ENCODE assay signal across 8 cellular contexts in genomic region chr20:63979221-63979548, GRCh38. TPM values are rescaled to one million over a fixed set of nuclear protein-coding genes. Genes with fewer than 3 reads are reported as not detected.
A peak's percentile ranks its signal among the peaks of the same experiment; 100 is the strongest.
DNase-seq lines count a peak whose midpoint lies in the region; ATAC-seq, FAIRE-seq and TF ChIP-seq lines count a peak whose summit lies in the region.

No MANE protein-coding gene starts in this region.

- peak overlapping the region; percentile 87 for H3K27ac Mint-ChIP-seq in activated naive CD4-positive, alpha-beta T cell treated with anti-CD3 and anti-CD28 coated beads for 36 hours
- peak overlapping the region; percentile 76 for H3K27ac Mint-ChIP-seq in type B pancreatic cell

- no peak for TF ChIP-seq POLR2A in body of pancreas (IDR thresholded peaks at IDR 0.05)

- no peak for TF ChIP-seq CTCF in body of pancreas (IDR thresholded peaks at IDR 0.05)
- TF ChIP-seq CTCF in lower lobe of right lung (IDR thresholded peaks at IDR 0.05) = no peak
- no peak for TF ChIP-seq CTCF in type B pancreatic cell (conservative IDR thresholded peaks at IDR 0.05)

- CTCF ChIA-PET in activated naive CD4-positive, alpha-beta T cell treated with anti-CD3 and anti-CD28 coated beads for 36 hours (lab: Charles Lee) = interaction anchor here (1.0 to 2.4 kb wide), 5 partner anchors 14 to 337 kb away, joined by 3 to 33 read pairs (median 4); no protein-coding TSS in a partner anchor

- H3K9me3 ChIP-seq in body of pancreas (no peaks in the 10 kb centered on the region), lower lobe of right lung (no peaks in the 10 kb centered on the region)

- WGBS in body of pancreas, 2 donors = 0% methylated on average over 43 of the region's 45 CpGs; no CpG with 5 or more reads in 1 of the 2 donors

- H3K27me3 Mint-ChIP-seq in activated naive CD4-positive, alpha-beta T cell treated with anti-CD3 and anti-CD28 coated beads for 36 hours (ENCODE audit: low read depth) = no peaks in the 10 kb centered on the region
- H3K27me3 Mint-ChIP-seq in type B pancreatic cell = peaks cover 14% of the 10 kb centered on the region

- H3K4me3 Mint-ChIP-seq in activated naive CD4-positive, alpha-beta T cell treated with anti-CD3 and anti-CD28 coated beads for 36 hours = peak overlapping the region; percentile 77
- H3K4me3 Mint-ChIP-seq in type B pancreatic cell = peak overlapping the region; percentile 81

- H3K9me3 Mint-ChIP-seq in activated naive CD4-positive, alpha-beta T cell treated with anti-CD3 and anti-CD28 coated beads for 36 hours = no peaks in the 10 kb centered on the region
- H3K9me3 Mint-ChIP-seq in type B pancreatic cell = no peaks in the 10 kb centered on the region

- intact Hi-C loops in activated naive CD4-positive, alpha-beta T cell treated with anti-CD3 and anti-CD28 coated beads for 36 hours (cut with micrococcal nuclease) = loop anchor here (2.0 kb wide), 2 partner anchors 76 to 442 kb away; partner anchors contain the start of gene PTK6
- intact Hi-C loops in body of pancreas (cut with DNase I) = no loop called here
- intact Hi-C loops in lower lobe of right lung (cut with DNase I) = no loop called here

- no peak for FAIRE-seq in GM19239 (lab: Jason Lieb, UNC)

- H3K36me3 ChIP-seq in body of pancreas (replicated peaks in 1 of 2; ENCODE audit: insufficient read depth in 1 of 2, low read depth in 2 of 2) (no peaks in the 10 kb centered on the region), lower lobe of right lung (peaks cover 16% of the 10 kb centered on the region)

- peaks cover 54% of the 10 kb centered on the region for H3K4me1 Mint-ChIP-seq in activated naive CD4-positive, alpha-beta T cell treated with anti-CD3 and anti-CD28 coated beads for 36 hours (ENCODE audit: low read depth)
- H3K4me1 Mint-ChIP-seq in type B pancreatic cell (ENCODE audit: unreplicated experiment) = peaks cover 22% of the 10 kb centered on the region

- H3K4me1 ChIP-seq in body of pancreas (peaks cover 42% of the 10 kb centered on the region), lower lobe of right lung (peaks cover 45% of the 10 kb centered on the region)

- peaks cover 26% of the 10 kb centered on the region for H3K36me3 Mint-ChIP-seq in activated naive CD4-positive, alpha-beta T cell treated with anti-CD3 and anti-CD28 coated beads for 36 hours (ENCODE audit: low read depth)
- no peaks in the 10 kb centered on the region for H3K36me3 Mint-ChIP-seq in type B pancreatic cell

- H3K27me3 ChIP-seq in body of pancreas = no peaks in the 10 kb centered on the region
- H3K27me3 ChIP-seq in lower lobe of right lung (ENCODE audit: low read depth) = no peaks in the 10 kb centered on the region

- no peak for ATAC-seq in body of pancreas
- ATAC-seq in lower lobe of right lung = no peak

- H3K27ac ChIP-seq in body of pancreas = peak overlapping the region; percentile 57 to 93 (median 84)
- H3K27ac ChIP-seq in lower lobe of right lung = peak overlapping the region; percentile 86

- H3K4me3 ChIP-seq in body of pancreas = peak overlapping the region; percentile 19 to 57
- H3K4me3 ChIP-seq in lower lobe of right lung = peak overlapping the region; percentile 91

- no peak for DNase-seq in activated naive CD4-positive, alpha-beta T cell treated with anti-CD3 and anti-CD28 coated beads for 36 hours
- DNase-seq in activated naive CD4-positive, alpha-beta T cell treated with Interleukin-2 at 50 U/mL for 16 hours = no peak
- no peak for DNase-seq in body of pancreas
- DNase-seq in lower lobe of right lung = no peak
- no peak for DNase-seq in type B pancreatic cell (ENCODE audit: extremely low spot score, unreplicated experiment)
- DNase-seq in GM19239 (ENCODE audit: insufficient read length, low spot score) = no peak
- DNase-seq in occipital lobe (lab: John Stamatoyannopoulos, UW) = no peak
- DNase-seq in HuH-7 (ENCODE audit: low spot score) = no peak

RNA-seq across cellular contexts. Expression of gene SAMD10, which starts 0.3 kb away (rescaled TPM):
- total RNA-seq in activated naive CD4-positive, alpha-beta T cell treated with anti-CD3 and anti-CD28 coated beads for 36 hours = 10 to 100 TPM; 20.5 to 21.8 TPM
- total RNA-seq in body of pancreas (1 to 10 TPM; 3.6 to 7.6 TPM), lower lobe of right lung (3.6 TPM), type B pancreatic cell (ENCODE audit: low replicate concordance) (7.4 and 16.9 TPM in 2 replicates), occipital lobe (6.4 TPM)

RNA-seq across cellular contexts. Expression of gene PRPF6, which starts 1.7 kb away (rescaled TPM):
- 10 to 100 TPM; 39.4 to 40.2 TPM for total RNA-seq in activated naive CD4-positive, alpha-beta T cell treated with anti-CD3 and anti-CD28 coated beads for 36 hours
- 10 to 100 TPM; 42.3 to 52.1 TPM for total RNA-seq in body of pancreas
- total RNA-seq in lower lobe of right lung = 57.2 TPM
- total RNA-seq in type B pancreatic cell (ENCODE audit: low replicate concordance) = 64.3 and 67.9 TPM in 2 replicates
- 71.0 TPM for total RNA-seq in occipital lobe

RNA-seq across cellular contexts. Expression of gene ZNF512B, which starts 9.5 kb away (rescaled TPM):
- 1 to 10 TPM; 7.9 to 8.3 TPM for total RNA-seq in activated naive CD4-positive, alpha-beta T cell treated with anti-CD3 and anti-CD28 coated beads for 36 hours
- total RNA-seq in body of pancreas = 10 to 100 TPM in 1 of 2 donors, 1 to 10 TPM in 1; 8.0 to 12.5 TPM
- 13.7 TPM for total RNA-seq in lower lobe of right lung
- total RNA-seq in type B pancreatic cell (ENCODE audit: low replicate concordance) = 34.7 and 40.8 TPM in 2 replicates
- 15.8 TPM for total RNA-seq in occipital lobe

RNA-seq across cellular contexts. Expression of gene UCKL1, which starts 23.0 kb away (rescaled TPM):
- total RNA-seq in activated naive CD4-positive, alpha-beta T cell treated with anti-CD3 and anti-CD28 coated beads for 36 hours = 10 to 100 TPM; 23.3 to 23.9 TPM
- 10 to 100 TPM; 21.0 to 26.0 TPM for total RNA-seq in body of pancreas
- total RNA-seq in lower lobe of right lung = 31.5 TPM
- total RNA-seq in type B pancreatic cell (ENCODE audit: low replicate concordance) = 44.1 and 49.7 TPM in 2 replicates
- total RNA-seq in occipital lobe = 17.8 TPM

RNA-seq across cellular contexts. Expression of gene C20orf204, which starts 56.8 kb away (rescaled TPM):
- 1 to 10 TPM; 1.1 to 1.7 TPM for total RNA-seq in activated naive CD4-positive, alpha-beta T cell treated with anti-CD3 and anti-CD28 coated beads for 36 hours
- total RNA-seq in body of pancreas (1 to 10 TPM in 1 of 2 donors, under 1 TPM in 1; 0.52 to 3.0 TPM), lower lobe of right lung (1.2 TPM), type B pancreatic cell (ENCODE audit: low replicate concordance) (3.0 and 7.4 TPM in 2 replicates), occipital lobe (1.2 TPM)
